In genomic region chr11:16962589-16962988, GRCh38 we compare ENCODE assay signal across 2 cellular contexts. TPM values are rescaled to one million over a fixed set of nuclear protein-coding genes. Genes with fewer than 3 reads are reported as not detected.
"Had no signal": no experiment of that assay in that cellular context is flagged by ENCODE, and none has a peak within 500 bp of the region (broad histone marks: within the 10 kb centered on the region; RNA-seq: fewer than 3 reads in every experiment).

No MANE protein-coding gene starts in this region.

RNA-seq across cellular contexts. Expression of gene PLEKHA7, which starts 51.6 kb away (rescaled TPM):
- total RNA-seq: RPMI7951, SJSA1 had no signal
